ENCODE assay signal across 17 cellular contexts in genomic region chr11:41456288-41456687, GRCh38. TPM values are rescaled to one million over a fixed set of nuclear protein-coding genes. Genes with fewer than 3 reads are reported as not detected.
DNase-seq lines count a peak whose midpoint lies in the region; ATAC-seq and TF ChIP-seq lines count a peak whose summit lies in the region.
"Had no signal": no experiment of that assay in that cellular context is flagged by ENCODE, and none has a peak within 500 bp of the region (broad histone marks: within the 10 kb centered on the region; RNA-seq: fewer than 3 reads in every experiment).

No MANE protein-coding gene starts in this region.

- H3K27ac Mint-ChIP-seq in nephron progenitor cell (peak overlapping the region; percentile 18), chondrocyte (ENCODE audit: unreplicated experiment) (no peak overlapping the region)

- H3K36me3 ChIP-seq in HUES48 (ENCODE audit: control insufficient read depth, insufficient read depth, low read length): no peaks in the 10 kb centered on the region
- H3K36me3 ChIP-seq in thyroid gland: no peaks in the 10 kb centered on the region

- peak overlapping the region; percentile 27; the same call in 1 of the 2 replicates for H3K9ac ChIP-seq in HUES48 (ENCODE audit: low read depth, low read length)

- H3K27ac ChIP-seq in HUES48 (ENCODE audit: low read depth, low read length) (peak overlapping the region; percentile 79), thyroid gland (peak overlapping the region; percentile 51 to 74 (median 61))
- H3K27ac ChIP-seq: C4-2B, PC-9 had no signal

- H3K36me3 Mint-ChIP-seq in nephron progenitor cell (ENCODE audit: low read depth) (no peaks in the 10 kb centered on the region), chondrocyte (ENCODE audit: low read depth) (no peaks in the 10 kb centered on the region)

- peaks cover 24% of the 10 kb centered on the region for H3K4me1 Mint-ChIP-seq in nephron progenitor cell
- H3K4me1 Mint-ChIP-seq in chondrocyte (ENCODE audit: low read depth): no peaks in the 10 kb centered on the region

- TF ChIP-seq POLR2A in thyroid gland (IDR thresholded peaks at IDR 0.05): no peak

- TF ChIP-seq CTCF in nephron progenitor cell (IDR thresholded peaks at IDR 0.05) (no peak), thyroid gland (IDR thresholded peaks at IDR 0.05) (no peak), chondrocyte (IDR thresholded peaks at IDR 0.05) (no peak)

- 12 to 21% methylated on average over 1 of the region's 1 CpG for WGBS in thyroid gland, 2 donors

- H3K4me3 ChIP-seq in HUES48 (ENCODE audit: low read depth, low read length) (peak overlapping the region; percentile 45), thyroid gland (replicated peaks in 1 of 3) (no peak overlapping the region)
- H3K4me3 ChIP-seq: PC-9 had no signal

- DNase-seq in iPS DF 19.7 (ENCODE audit: low read depth, low spot score): peak; percentile 60
- DNase-seq in nephron progenitor cell: no peak
- DNase-seq in thyroid gland: peak; percentile 16 to 32
- no peak for DNase-seq in chondrocyte (ENCODE audit: low spot score)
- DNase-seq in cortex of kidney (lab: John Stamatoyannopoulos, UW): no peak
- DNase-seq: ACHN, HCEC 1CT, KG1, NCI-H1417, NCI-H187, NCI-H345, NCI-H524 treated with DMSO at 0.1 percent for 48 hours, PC-9 had no signal

- no peak for ATAC-seq in GM19395 (IDR thresholded peaks at IDR 0.05; ENCODE audit: unreplicated experiment)
- ATAC-seq: HepG2 had no signal

- no peaks in the 10 kb centered on the region for H3K27me3 Mint-ChIP-seq in nephron progenitor cell (ENCODE audit: low read depth, poor library complexity)
- peaks cover 8% of the 10 kb centered on the region for H3K27me3 Mint-ChIP-seq in chondrocyte (ENCODE audit: low read depth)

- intact Hi-C loops in thyroid gland (cut with DNase I): no loop called here

- no peaks in the 10 kb centered on the region for H3K27me3 ChIP-seq in HUES48 (ENCODE audit: control insufficient read depth, insufficient read depth, low read length)
- H3K27me3 ChIP-seq in thyroid gland: no peaks in the 10 kb centered on the region

- no peaks in the 10 kb centered on the region for H3K9me3 ChIP-seq in HUES48 (ENCODE audit: control insufficient read depth, insufficient read depth, low read length)
- H3K9me3 ChIP-seq in thyroid gland: no peaks in the 10 kb centered on the region

- H3K4me1 ChIP-seq in HUES48 (ENCODE audit: control insufficient read depth, insufficient read depth, low read length): peaks cover 54% of the 10 kb centered on the region
- peaks cover 13 to 28% of the 10 kb centered on the region in 2 donors for H3K4me1 ChIP-seq in thyroid gland

- no peaks in the 10 kb centered on the region for H3K9me3 Mint-ChIP-seq in nephron progenitor cell
- H3K9me3 Mint-ChIP-seq in chondrocyte (ENCODE audit: low read depth): no peaks in the 10 kb centered on the region

- no peak overlapping the region for H3K4me3 Mint-ChIP-seq in nephron progenitor cell
- H3K4me3 Mint-ChIP-seq in chondrocyte (ENCODE audit: unreplicated experiment): no peak overlapping the region

RNA-seq across cellular contexts. Expression of gene LRRC4C, which starts 3.2 kb away (rescaled TPM):
- total RNA-seq in thyroid gland (10 to 100 TPM in 2 of 4 donors, 1 to 10 TPM in 2; 4.6 to 13.9 (median 7.8) TPM), chondrocyte (0.72 to 1.2 TPM (median 0.72 TPM) in 3 replicates)
- total RNA-seq: HepG2, PC-9 had no signal

Comparison
In these comparisons a context has a peak if more than half of its experiments do, and no peak if none do; other contexts are left out.
1. DNase-seq: peak in iPS DF 19.7 (single experiment) and thyroid gland (2 of 2); none in nephron progenitor cell (single experiment), chondrocyte (single experiment) and cortex of kidney (single experiment).